32 cellular contexts compared by ENCODE assay signal in the genomic region with DNA sequence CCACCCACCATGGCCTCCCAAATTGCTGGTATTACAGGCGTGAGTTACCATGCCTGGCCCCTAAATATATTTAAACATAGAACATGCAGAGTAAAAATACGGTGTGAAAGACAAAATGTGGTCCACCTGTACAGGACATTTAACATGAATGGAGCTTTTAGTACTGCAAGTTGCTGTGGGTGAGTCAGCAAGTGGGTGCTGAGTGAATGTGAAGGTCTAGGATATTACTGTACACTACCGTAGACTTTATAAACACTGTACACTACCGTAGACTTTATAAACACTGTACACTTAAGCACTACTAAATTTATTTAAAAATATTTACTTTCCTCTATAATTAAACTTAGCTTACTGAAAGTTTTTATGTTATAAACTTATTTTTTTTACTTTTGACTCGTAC.
"Had no signal": no experiment of that assay in that cellular context is flagged by ENCODE, and none has a peak within 500 bp of the region (broad histone marks: within the 10 kb centered on the region; RNA-seq: fewer than 3 reads in every experiment).

No MANE protein-coding gene starts in this region.

- H3K27me3 ChIP-seq: brain microvascular endothelial cell, gastrocnemius medialis, heart left ventricle had no signal

- H3K9me3 ChIP-seq: gastrocnemius medialis, heart left ventricle had no signal

- H3K36me3 ChIP-seq: brain microvascular endothelial cell, gastrocnemius medialis, heart left ventricle had no signal

- ATAC-seq: activated T-cell treated with anti-CD3 and anti-CD28 coated beads, Interleukin-2, amount 50 U/mL, for 72 hours; esophagus mucosa; gastrocnemius medialis; T-helper 17 cell had no signal

- H3K27ac ChIP-seq: brain microvascular endothelial cell, gastrocnemius medialis, heart left ventricle had no signal

- H3K4me3 ChIP-seq: gastrocnemius medialis, heart left ventricle had no signal

- DNase-seq: activated CD4-positive, alpha-beta memory T cell treated with anti-CD3 and anti-CD28 coated beads, Interleukin-2, amount 10 ng/mL, durations not matched to agents 7 days and 5 days; activated CD4-positive, alpha-beta T cell treated with anti-CD3 and anti-CD28 coated beads for 1 hour; activated CD4-positive, alpha-beta T cell treated with anti-CD3 and anti-CD28 coated beads for 4 hours; activated CD4-positive, alpha-beta T cell treated with anti-CD3 and anti-CD28 coated beads, Interleukin-2, amount 10 ng/mL, durations not matched to agents 7 days and 5 days; activated CD4-positive, alpha-beta T cell treated with anti-CD3 and anti-CD28 coated beads, Interleukin-2, amount 50 U/mL, for 4 hours; activated CD4-positive, CD25-positive, alpha-beta regulatory T cell; activated CD8-positive, alpha-beta memory T cell treated with anti-CD3 and anti-CD28 coated beads, Interleukin-2, amount 50 U/mL, for 48 hours; activated gamma-delta T cell treated with Interleukin-2 at 50 U/mL for 16 hours; activated naive CD4-positive, alpha-beta T cell treated with anti-CD3 and anti-CD28 coated beads, Interleukin-2, amount 50 U/mL, for 16 hours; activated naive CD4-positive, alpha-beta T cell treated with Interleukin-2 at 50 U/mL for 16 hours; activated T-cell treated with anti-CD3 and anti-CD28 coated beads for 4 hours; activated T-cell treated with anti-CD3 and anti-CD28 coated beads, Interleukin-2, amount 50 U/mL, for 24 hours; activated T-cell treated with anti-CD3 and anti-CD28 coated beads, Interleukin-2, amount 50 U/mL, for 72 hours; amniotic stem cell; anterior cingulate cortex; brain microvascular endothelial cell; caudate nucleus; cortex of kidney; dermis blood vessel endothelial cell; effector CD8-positive, alpha-beta T cell; foreskin fibroblast; gastrocnemius medialis; glutamatergic neuron; heart left ventricle; T-helper 1 cell; T-helper 17 cell; T1000 had no signal

- FAIRE-seq: astrocyte, colon, endometrium, endothelial cell of umbilical vein had no signal

- H3K4me1 ChIP-seq: gastrocnemius medialis, heart left ventricle had no signal
